1 cellular context compared by ENCODE assay signal in the genomic region with DNA sequence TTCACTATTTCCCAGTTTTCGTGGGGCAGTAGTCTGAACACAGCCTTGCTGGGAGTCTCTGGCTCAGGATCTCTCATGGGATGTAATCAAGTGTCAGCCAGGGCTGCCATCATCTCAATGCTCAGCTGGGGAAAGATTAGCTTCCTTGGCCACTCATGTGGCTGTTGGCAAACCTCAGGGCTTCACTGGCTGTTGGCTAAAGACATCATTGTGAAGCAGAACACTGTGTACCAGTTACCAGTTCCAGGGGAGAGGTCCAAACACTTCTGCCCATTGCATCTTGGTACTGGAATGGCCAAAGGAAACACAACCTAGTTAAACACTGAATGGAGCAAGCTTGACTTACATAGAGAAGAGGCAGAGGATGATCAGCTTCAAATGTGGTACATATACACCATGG.
TF ChIP-seq lines count a peak whose summit lies in the region.

No MANE protein-coding gene starts in this region.

TF ChIP-seq in H1, 55 proteins besides CTCF, POLR2A, EP300 and RAD21:
- no peak for TF ChIP-seq KDM1A (IDR thresholded peaks at IDR 0.05; ENCODE audit: borderline replicate concordance, low read length)
- TF ChIP-seq TEAD4 (IDR thresholded peaks at IDR 0.05; ENCODE audit: low read depth, low read length), result no peak
- TF ChIP-seq KDM4A (IDR thresholded peaks at IDR 0.05; ENCODE audit: low read depth, low read length, severe bottlenecking), result no peak
- TF ChIP-seq EGR1 (IDR thresholded peaks at IDR 0.05; ENCODE audit: borderline replicate concordance, low read depth, low read length), result no peak
